In genomic region chr6:15504040-15504491, GRCh38 we compare ENCODE assay signal across 11 cellular contexts.
DNase-seq lines count a peak whose midpoint lies in the region; ATAC-seq and TF ChIP-seq lines count a peak whose summit lies in the region.
"Had no signal": no experiment of that assay in that cellular context is flagged by ENCODE, and none has a peak within 500 bp of the region (broad histone marks: within the 10 kb centered on the region; RNA-seq: fewer than 3 reads in every experiment).

No MANE protein-coding gene starts in this region.

- intact Hi-C loops in mammary epithelial cell (cut with micrococcal nuclease): loop anchor here (1.0 kb wide), 1 partner anchor 119 kb away; no protein-coding TSS in a partner anchor

- H3K4me3 Mint-ChIP-seq in HFFc6: peak overlapping the region; percentile 85
- no peak overlapping the region for H3K4me3 Mint-ChIP-seq in naive thymus-derived CD8-positive, alpha-beta T cell
- no peak overlapping the region for H3K4me3 Mint-ChIP-seq in activated CD8-positive, alpha-beta memory T cell treated with anti-CD3 and anti-CD28 coated beads, Interleukin-2, amount 10 ng/mL, durations not matched to agents 7 days and 5 days
- H3K4me3 Mint-ChIP-seq: activated CD8-positive, alpha-beta T cell treated with anti-CD3 and anti-CD28 coated beads, Interleukin-2, amount 10 ng/mL, durations not matched to agents 7 days and 5 days had no signal

- CTCF ChIA-PET in mammary epithelial cell (lab: Charles Lee; ENCODE audit: low non-redundant PET): no interaction called here
- CTCF ChIA-PET in activated CD8-positive, alpha-beta memory T cell treated with anti-CD3 and anti-CD28 coated beads, Interleukin-2, amount 10 ng/mL, durations not matched to agents 7 days and 5 days (lab: Charles Lee): interaction anchor here (1.0 kb wide), 1 partner anchor 119 kb away, joined by 3 read pairs; no protein-coding TSS in a partner anchor

- H3K27me3 ChIP-seq in mammary epithelial cell (ENCODE audit: insufficient read depth, low read length): no peaks in the 10 kb centered on the region
- H3K27me3 ChIP-seq in skeletal muscle satellite cell (ENCODE audit: control insufficient read depth, insufficient read depth, low read length): no peaks in the 10 kb centered on the region

- in situ Hi-C loops in mammary epithelial cell (cut with MboI; ENCODE audit: low sequenced_read_pairs in 2 of 2): no loop called here

- H4K20me1 ChIP-seq in mammary epithelial cell (ENCODE audit: insufficient read depth, low read length): no peaks in the 10 kb centered on the region

- no peak overlapping the region for H3K27ac ChIP-seq in mammary epithelial cell (ENCODE audit: insufficient read depth, low read depth, low read length)
- H3K27ac ChIP-seq: epithelial cell of prostate had no signal

- TF ChIP-seq CTCF in HFFc6 (IDR thresholded peaks at IDR 0.05) (no peak; the same call in 1 of the 2 replicates), mammary epithelial cell (conservative IDR thresholded peaks at IDR 0.05 in 1 of 2, IDR thresholded peaks at IDR 0.05 in 1 of 2; ENCODE audit: extremely low read depth in 1 of 2, insufficient read depth in 1 of 2, low read depth in 1 of 2, low read length in 2 of 2) (no peak)

- peaks cover 20% of the 10 kb centered on the region for H3K79me2 ChIP-seq in mammary epithelial cell (ENCODE audit: insufficient read depth, low read length)

- H3K4me1 Mint-ChIP-seq in HFFc6 (ENCODE audit: low read depth): peaks cover 35% of the 10 kb centered on the region
- peaks cover 0 to 17% (median 10%) of the 10 kb centered on the region in 4 donors for H3K4me1 Mint-ChIP-seq in naive thymus-derived CD8-positive, alpha-beta T cell
- no peaks in the 10 kb centered on the region for H3K4me1 Mint-ChIP-seq in activated CD8-positive, alpha-beta memory T cell treated with anti-CD3 and anti-CD28 coated beads, Interleukin-2, amount 10 ng/mL, durations not matched to agents 7 days and 5 days

- peaks cover 6% of the 10 kb centered on the region; the same call in 1 of the 2 replicates for H3K27me3 Mint-ChIP-seq in HFFc6 (ENCODE audit: insufficient read depth)
- H3K27me3 Mint-ChIP-seq in naive thymus-derived CD8-positive, alpha-beta T cell: no peaks in the 10 kb centered on the region
- no peaks in the 10 kb centered on the region for H3K27me3 Mint-ChIP-seq in activated CD8-positive, alpha-beta memory T cell treated with anti-CD3 and anti-CD28 coated beads, Interleukin-2, amount 10 ng/mL, durations not matched to agents 7 days and 5 days

- no peak overlapping the region for H3K4me3 ChIP-seq in mammary epithelial cell (replicated peaks in 1 of 3; ENCODE audit: insufficient read depth in 1 of 3, low read depth in 2 of 3, low read length in 3 of 3)
- peak overlapping the region; percentile 54 for H3K4me3 ChIP-seq in skeletal muscle satellite cell (ENCODE audit: low read length)

- ATAC-seq in naive thymus-derived CD8-positive, alpha-beta T cell: no peak
- no peak for ATAC-seq in GM19395 (IDR thresholded peaks at IDR 0.05; ENCODE audit: unreplicated experiment)
- no peak for ATAC-seq in activated CD8-positive, alpha-beta memory T cell treated with anti-CD3 and anti-CD28 coated beads, Interleukin-2, amount 10 ng/mL, durations not matched to agents 7 days and 5 days
- ATAC-seq: activated CD8-positive, alpha-beta T cell treated with anti-CD3 and anti-CD28 coated beads, Interleukin-2, amount 10 ng/mL, durations not matched to agents 7 days and 5 days had no signal

- H3K4me1 ChIP-seq in mammary epithelial cell (ENCODE audit: insufficient read depth, low read length) (peaks cover 20% of the 10 kb centered on the region), skeletal muscle satellite cell (ENCODE audit: control insufficient read depth, insufficient read depth, low read length) (peaks cover 32% of the 10 kb centered on the region)

- H3K9me3 ChIP-seq in mammary epithelial cell (replicated peaks; ENCODE audit: insufficient read depth, low read length) (no peaks in the 10 kb centered on the region), skeletal muscle satellite cell (replicated peaks; ENCODE audit: low read length) (no peaks in the 10 kb centered on the region)

- no peak for DNase-seq in HFFc6
- no peak for DNase-seq in mammary epithelial cell
- peak; percentile 22 for DNase-seq in kidney tubule cell (ENCODE audit: low spot score)
- no peak for DNase-seq in NCI-H510A (lab: John Stamatoyannopoulos, UW)
- DNase-seq in naive thymus-derived CD8-positive, alpha-beta T cell: no peak
- DNase-seq in activated CD8-positive, alpha-beta memory T cell treated with anti-CD3 and anti-CD28 coated beads, Interleukin-2, amount 10 ng/mL, durations not matched to agents 7 days and 5 days: no peak
- DNase-seq: activated CD8-positive, alpha-beta T cell treated with anti-CD3 and anti-CD28 coated beads, Interleukin-2, amount 10 ng/mL, durations not matched to agents 7 days and 5 days; NCI-H526 treated with DMSO at 0.1 percent for 48 hours had no signal

- peak overlapping the region; percentile 86 for H3K27ac Mint-ChIP-seq in HFFc6
- peak overlapping the region in 3 of 10 donors; percentile 20 to 59 (median 33) for H3K27ac Mint-ChIP-seq in naive thymus-derived CD8-positive, alpha-beta T cell
- no peak overlapping the region for H3K27ac Mint-ChIP-seq in activated CD8-positive, alpha-beta memory T cell treated with anti-CD3 and anti-CD28 coated beads, Interleukin-2, amount 10 ng/mL, durations not matched to agents 7 days and 5 days

- H3K9ac ChIP-seq in mammary epithelial cell (ENCODE audit: insufficient read depth, low read length) (no peak overlapping the region), skeletal muscle satellite cell (ENCODE audit: low read depth, low read length) (peak overlapping the region; percentile 66)

- no peak overlapping the region for H2AFZ ChIP-seq in mammary epithelial cell (ENCODE audit: low read depth, low read length)

- WGBS in mammary epithelial cell (ENCODE audit: low coverage, missing lambda C conversion rate): 76% methylated on average over 11 of the region's 12 CpGs

- peaks cover 31% of the 10 kb centered on the region for H3K36me3 Mint-ChIP-seq in HFFc6 (ENCODE audit: low read depth)
- peaks cover 0 to 92% (median 3%) of the 10 kb centered on the region in 3 donors for H3K36me3 Mint-ChIP-seq in naive thymus-derived CD8-positive, alpha-beta T cell
- peaks cover 6% of the 10 kb centered on the region for H3K36me3 Mint-ChIP-seq in activated CD8-positive, alpha-beta memory T cell treated with anti-CD3 and anti-CD28 coated beads, Interleukin-2, amount 10 ng/mL, durations not matched to agents 7 days and 5 days

- H3K9me3 Mint-ChIP-seq in HFFc6: no peaks in the 10 kb centered on the region
- no peaks in the 10 kb centered on the region for H3K9me3 Mint-ChIP-seq in naive thymus-derived CD8-positive, alpha-beta T cell
- H3K9me3 Mint-ChIP-seq in activated CD8-positive, alpha-beta memory T cell treated with anti-CD3 and anti-CD28 coated beads, Interleukin-2, amount 10 ng/mL, durations not matched to agents 7 days and 5 days (ENCODE audit: low read depth): no peaks in the 10 kb centered on the region

- H3K36me3 ChIP-seq in mammary epithelial cell (ENCODE audit: insufficient read depth, low read length) (peaks cover 13% of the 10 kb centered on the region), skeletal muscle satellite cell (ENCODE audit: insufficient read depth, low read length) (peaks cover 26% of the 10 kb centered on the region)

- POLR2A ChIA-PET in naive thymus-derived CD8-positive, alpha-beta T cell (lab: Charles Lee): no interaction called here

- no TSS peak for BruUV-seq in mammary epithelial cell (replicated peaks; lab: Mats Ljungman, UMichigan)

- dilution Hi-C loops in mammary epithelial cell (cut with HindIII; ENCODE audit: low sequenced_read_pairs): no loop called here

- H3K4me2 ChIP-seq in mammary epithelial cell (ENCODE audit: insufficient read depth, low read depth, low read length): peak overlapping the region; percentile 72
- peak overlapping the region; percentile 78 for H3K4me2 ChIP-seq in skeletal muscle satellite cell (ENCODE audit: low read length)
